22 cellular contexts compared by ENCODE assay signal in genomic region chr5:56532411-56532935, GRCh38.
"Had no signal": no experiment of that assay in that cellular context is flagged by ENCODE, and none has a peak within 500 bp of the region (broad histone marks: within the 10 kb centered on the region; RNA-seq: fewer than 3 reads in every experiment).

No MANE protein-coding gene starts in this region.

- FAIRE-seq: islet of Langerhans had no signal

- H3K9me3 Mint-ChIP-seq: stimulated activated effector memory CD8-positive, alpha-beta T cell treated with anti-CD3 and anti-CD28 coated beads, Interleukin-12 subunit alpha, Interleukin-12 subunit beta, amount 100 ng/mL, for 72 hours had no signal

- H3K4me3 Mint-ChIP-seq: activated CD4-positive, alpha-beta memory T cell treated with anti-CD3 and anti-CD28 coated beads, Interleukin-2, amount 10 ng/mL, durations not matched to agents 7 days and 5 days; activated naive CD4-positive, alpha-beta T cell treated with anti-CD3 and anti-CD28 coated beads, Interleukin-2, amount 10 ng/mL, durations not matched to agents 7 days and 5 days; stimulated activated effector memory CD8-positive, alpha-beta T cell treated with anti-CD3 and anti-CD28 coated beads, Interleukin-12 subunit alpha, Interleukin-12 subunit beta, amount 100 ng/mL, for 72 hours had no signal

- H3K27me3 ChIP-seq: cardiac muscle cell, foreskin keratinocyte, right atrium auricular region, stomach, suprapubic skin, tibial nerve, vagina had no signal

- H3K27ac ChIP-seq: cardiac muscle cell, foreskin keratinocyte, prostate gland, right atrium auricular region, skin epidermis, stomach, suprapubic skin, vagina had no signal

- H3K27me3 Mint-ChIP-seq: activated CD4-positive, alpha-beta memory T cell treated with anti-CD3 and anti-CD28 coated beads, Interleukin-2, amount 10 ng/mL, durations not matched to agents 7 days and 5 days; naive thymus-derived CD4-positive, alpha-beta T cell had no signal

- H3K36me3 Mint-ChIP-seq: activated naive CD4-positive, alpha-beta T cell treated with anti-CD3 and anti-CD28 coated beads, Interleukin-2, amount 10 ng/mL, durations not matched to agents 7 days and 5 days; stimulated activated effector memory CD8-positive, alpha-beta T cell treated with anti-CD3 and anti-CD28 coated beads, Interleukin-12 subunit alpha, Interleukin-12 subunit beta, amount 100 ng/mL, for 72 hours had no signal

- DNase-seq: activated CD4-positive, alpha-beta memory T cell treated with anti-CD3 and anti-CD28 coated beads, Interleukin-2, amount 10 ng/mL, durations not matched to agents 7 days and 5 days; activated CD4-positive, alpha-beta T cell treated with anti-CD3 and anti-CD28 coated beads for 48 hours; activated CD4-positive, CD25-positive, alpha-beta regulatory T cell; activated effector memory CD4-positive, alpha-beta T cell treated with anti-CD3 and anti-CD28 coated beads, Interleukin-2, amount 50 U/mL, for 16 hours; activated naive CD4-positive, alpha-beta T cell treated with anti-CD3 and anti-CD28 coated beads, Interleukin-2, amount 10 ng/mL, durations not matched to agents 7 days and 5 days; erythroblast; foreskin keratinocyte; glutamatergic neuron; stimulated activated CD4-positive, alpha-beta T cell treated with anti-CD3 and anti-CD28 coated beads, Interleukin-2, amount 100 ng/mL, for 24 hours; stomach; T-helper 1 cell; T-helper 9 cell had no signal

- H3K9me3 ChIP-seq: prostate gland, right atrium auricular region, stomach, suprapubic skin, tibial nerve, vagina had no signal

- H3K4me1 ChIP-seq: prostate gland, right atrium auricular region had no signal

- H3K27ac Mint-ChIP-seq: activated CD4-positive, alpha-beta memory T cell treated with anti-CD3 and anti-CD28 coated beads, Interleukin-2, amount 10 ng/mL, durations not matched to agents 7 days and 5 days; activated naive CD4-positive, alpha-beta T cell treated with anti-CD3 and anti-CD28 coated beads, Interleukin-2, amount 10 ng/mL, durations not matched to agents 7 days and 5 days; stimulated activated effector memory CD8-positive, alpha-beta T cell treated with anti-CD3 and anti-CD28 coated beads, Interleukin-12 subunit alpha, Interleukin-12 subunit beta, amount 100 ng/mL, for 72 hours had no signal

- H3K36me3 ChIP-seq: cardiac muscle cell, prostate gland, right atrium auricular region, stomach, suprapubic skin, tibial nerve, vagina had no signal

- H3K4me1 Mint-ChIP-seq: stimulated activated effector memory CD8-positive, alpha-beta T cell treated with anti-CD3 and anti-CD28 coated beads, Interleukin-12 subunit alpha, Interleukin-12 subunit beta, amount 100 ng/mL, for 72 hours had no signal

- H3K4me3 ChIP-seq: cardiac muscle cell, prostate gland, right atrium auricular region, skin epidermis, stomach, suprapubic skin, tibial nerve, vagina had no signal
